8 cellular contexts compared by ENCODE assay signal in genomic region chr18:48161201-48161910, GRCh38.
A peak's percentile ranks its signal among the peaks of the same experiment; 100 is the strongest.
DNase-seq lines count a peak whose midpoint lies in the region; ATAC-seq, FAIRE-seq and TF ChIP-seq lines count a peak whose summit lies in the region.

No MANE protein-coding gene starts in this region.

- FAIRE-seq in A549 (lab: Jason Lieb, UNC), result no peak

- TF ChIP-seq CTCF in A549 (IDR thresholded peaks at IDR 0.05), result no peak

- CTCF ChIA-PET in A549 (lab: Yijun Ruan, JAX), result interaction anchor here (0.6 to 1.5 kb wide), 3 partner anchors 10 to 379 kb away, joined by 3 read pairs; no protein-coding TSS in a partner anchor

- H3K27me3 ChIP-seq in esophagus (ENCODE audit: control insufficient read depth in 1 of 2, insufficient read depth in 2 of 2, low read length in 2 of 2) (no peaks in the 10 kb centered on the region), mucosa of rectum (ENCODE audit: control insufficient read depth in 2 of 2, insufficient read depth in 2 of 2, low read length in 2 of 2) (no peaks in the 10 kb centered on the region)

- ATAC-seq in A549 (peak; percentile 87 to 95), GM18907 (IDR thresholded peaks at IDR 0.05; ENCODE audit: unreplicated experiment) (peak; percentile 79), HG03354 (IDR thresholded peaks at IDR 0.05; ENCODE audit: poor library complexity, severe bottlenecking, unreplicated experiment) (peak; percentile 90)
- ATAC-seq in activated T-cell treated with anti-CD3 and anti-CD28 coated beads, Interleukin-2, amount 50 U/mL, for 4 hours, result peak; percentile 93 to 94

- WGBS in A549 (ENCODE audit: missing lambda C conversion rate), result 0% methylated on average over 16 of the region's 53 CpGs
- 2 to 3% methylated on average over 34 to 53 of the region's 53 CpGs for WGBS in esophagus, 2 donors

- H3K4me2 ChIP-seq in A549, result peak overlapping the region; percentile 91

- POLR2A ChIA-PET in A549 (lab: Yijun Ruan, JAX), result interaction anchor here (0.6 to 1.5 kb wide), 8 partner anchors 10 to 768 kb away, joined by 3 to 7 read pairs (median 4); no protein-coding TSS in a partner anchor

- TF ChIP-seq RAD21 in A549 (conservative IDR thresholded peaks at IDR 0.05 in 1 of 2, IDR thresholded peaks at IDR 0.05 in 1 of 2), result no peak

- DNase-seq in A549 (ENCODE audit: low read depth in 1 of 2, low spot score in 1 of 2) (peak; percentile 35 to 49), OCI-M1 (lab: John Stamatoyannopoulos, UW) (peak; percentile 63)
- DNase-seq in activated T-cell treated with anti-CD3 and anti-CD28 coated beads, Interleukin-2, amount 50 U/mL, for 4 hours, result peak; percentile 51
- peak; percentile 31 to 32 for DNase-seq in stimulated activated CD8-positive, alpha-beta memory T cell treated with anti-CD3 and anti-CD28 coated beads, Interleukin-4, amount 100 ng/mL, for 4 hours (ENCODE audit: low read depth in 2 of 2, low spot score in 1 of 2)

- H3K27me3 Mint-ChIP-seq in activated T-cell treated with anti-CD3 and anti-CD28 coated beads, Interleukin-2, amount 50 U/mL, for 4 hours (ENCODE audit: low read depth), result peaks cover 12% of the 10 kb centered on the region

- peak; percentile 59 for TF ChIP-seq POLR2A in A549 (IDR thresholded peaks at IDR 0.05; ENCODE audit: low read length)

- H3K4me3 ChIP-seq in A549, result peak overlapping the region; percentile 72
- H3K4me3 ChIP-seq in esophagus (ENCODE audit: low read depth in 1 of 2, low read length in 2 of 2), result peak overlapping the region; percentile 55 to 58
- H3K4me3 ChIP-seq in mucosa of rectum (ENCODE audit: low read length in 2 of 2), result peak overlapping the region; percentile 69 to 74

- TF ChIP-seq EP300 in A549 (IDR thresholded peaks at IDR 0.05), result no peak

- H3K9me3 Mint-ChIP-seq in activated T-cell treated with anti-CD3 and anti-CD28 coated beads, Interleukin-2, amount 50 U/mL, for 4 hours, result no peaks in the 10 kb centered on the region

- H3K9me3 ChIP-seq in A549 (no peaks in the 10 kb centered on the region), esophagus (ENCODE audit: control insufficient read depth in 2 of 2, insufficient read depth in 1 of 2, low read depth in 1 of 2, low read length in 1 of 2) (no peaks in the 10 kb centered on the region), mucosa of rectum (ENCODE audit: control insufficient read depth in 2 of 2, low read length in 2 of 2) (no peaks in the 10 kb centered on the region)

- H3K4me1 ChIP-seq in A549, result peaks cover 8% of the 10 kb centered on the region; the same call in 1 of the 3 replicates
- H3K4me1 ChIP-seq in esophagus (ENCODE audit: control insufficient read depth in 2 of 2, insufficient read depth in 2 of 2, low read length in 1 of 2), result peaks cover 0 to 19% of the 10 kb centered on the region in 2 donors
- peaks cover 34 to 47% of the 10 kb centered on the region in 2 donors for H3K4me1 ChIP-seq in mucosa of rectum (ENCODE audit: control insufficient read depth in 2 of 2, insufficient read depth in 2 of 2, low read length in 2 of 2)

- peaks cover 1% of the 10 kb centered on the region for H3K4me1 Mint-ChIP-seq in activated T-cell treated with anti-CD3 and anti-CD28 coated beads, Interleukin-2, amount 50 U/mL, for 4 hours (ENCODE audit: low read depth)

- H3K27ac ChIP-seq in A549, result peak overlapping the region; percentile 84 to 87
- H3K27ac ChIP-seq in esophagus (ENCODE audit: low read depth in 2 of 2, low read length in 1 of 2), result peak overlapping the region; percentile 92 to 98
- H3K27ac ChIP-seq in mucosa of rectum (ENCODE audit: low read depth in 2 of 2, low read length in 2 of 2), result peak overlapping the region; percentile 94 to 97

- peak overlapping the region; percentile 69 for H3K4me3 Mint-ChIP-seq in activated T-cell treated with anti-CD3 and anti-CD28 coated beads, Interleukin-2, amount 50 U/mL, for 4 hours

- H3K36me3 Mint-ChIP-seq in activated T-cell treated with anti-CD3 and anti-CD28 coated beads, Interleukin-2, amount 50 U/mL, for 4 hours (ENCODE audit: insufficient read depth), result no peaks in the 10 kb centered on the region

- H3K9ac ChIP-seq in mucosa of rectum (ENCODE audit: low read depth in 1 of 2, low read length in 2 of 2), result peak overlapping the region; percentile 48 to 78

- H3K36me3 ChIP-seq in esophagus (ENCODE audit: control insufficient read depth in 2 of 2, insufficient read depth in 2 of 2, low read length in 1 of 2), result no peaks in the 10 kb centered on the region
- no peaks in the 10 kb centered on the region for H3K36me3 ChIP-seq in mucosa of rectum (ENCODE audit: control insufficient read depth in 2 of 2, insufficient read depth in 2 of 2, low read length in 2 of 2)

TF ChIP-seq in A549, 52 proteins besides CTCF, POLR2A, EP300 and RAD21:
- TF ChIP-seq SMC3 (IDR thresholded peaks at IDR 0.05) (no peak), JUN (IDR thresholded peaks at IDR 0.05) (peak in 1 of 2 experiments; percentile 79; a peak in 3 of 5 replicates)

Comparison
In these comparisons a context has a peak if more than half of its experiments do, and no peak if none do; other contexts are left out.
1. Peak in every context shown above with its lines: DNase-seq, ATAC-seq, H3K4me3 ChIP-seq and H3K27ac ChIP-seq.